In genomic region chr2:233976690-233977294, GRCh38 we compare ENCODE assay signal across 9 cellular contexts. TPM values are rescaled to one million over a fixed set of nuclear protein-coding genes. Genes with fewer than 3 reads are reported as not detected.
DNase-seq lines count a peak whose midpoint lies in the region; ATAC-seq and TF ChIP-seq lines count a peak whose summit lies in the region.
"Had no signal": no experiment of that assay in that cellular context is flagged by ENCODE, and none has a peak within 500 bp of the region (broad histone marks: within the 10 kb centered on the region; RNA-seq: fewer than 3 reads in every experiment).

No MANE protein-coding gene starts in this region.

- in situ Hi-C loops in GM13977 (cut with MboI; ENCODE audit: low pct_unique_long_range_greater_than_20kb, low sequenced_read_pairs, unreplicated experiment) = loop anchor here (25.0 kb wide), 2 partner anchors 111 to 561 kb away; no protein-coding TSS in a partner anchor

- H3K4me1 Mint-ChIP-seq in CD4-positive, CD25-positive, alpha-beta regulatory T cell = peaks cover 0 to 7% (median 6%) of the 10 kb centered on the region in 4 donors
- peaks cover 4% of the 10 kb centered on the region for H3K4me1 Mint-ChIP-seq in mesothelial cell of epicardium

- H3K27ac Mint-ChIP-seq in CD4-positive, CD25-positive, alpha-beta regulatory T cell = no peak overlapping the region
- no peak overlapping the region for H3K27ac Mint-ChIP-seq in mesothelial cell of epicardium

- H3K9me3 Mint-ChIP-seq in CD4-positive, CD25-positive, alpha-beta regulatory T cell = no peaks in the 10 kb centered on the region
- no peaks in the 10 kb centered on the region for H3K9me3 Mint-ChIP-seq in mesothelial cell of epicardium

- no peaks in the 10 kb centered on the region for H3K36me3 Mint-ChIP-seq in CD4-positive, CD25-positive, alpha-beta regulatory T cell
- no peaks in the 10 kb centered on the region for H3K36me3 Mint-ChIP-seq in mesothelial cell of epicardium

- peak; percentile 35 for TF ChIP-seq CTCF in GM13977 (IDR thresholded peaks at IDR 0.05; ENCODE audit: extremely low read depth, insufficient read depth, missing control alignments)
- TF ChIP-seq CTCF in choroid plexus epithelial cell (conservative IDR thresholded peaks at IDR 0.05; ENCODE audit: low read depth, low read length) = peak; percentile 66
- peak; percentile 25 for TF ChIP-seq CTCF in mesothelial cell of epicardium (IDR thresholded peaks at IDR 0.05; ENCODE audit: unreplicated experiment)

- no peaks in the 10 kb centered on the region for H3K9me3 ChIP-seq in CD4-positive, CD25-positive, alpha-beta regulatory T cell (ENCODE audit: control insufficient read depth in 2 of 2, low read length in 2 of 2)
- H3K9me3 ChIP-seq: SJSA1 had no signal

- no peak overlapping the region for H3K4me3 ChIP-seq in CD4-positive, CD25-positive, alpha-beta regulatory T cell (ENCODE audit: low read depth, low read length)
- no peak overlapping the region for H3K4me3 ChIP-seq in choroid plexus epithelial cell (ENCODE audit: low read depth, low read length)
- H3K4me3 ChIP-seq: SJSA1 had no signal

- H3K27me3 Mint-ChIP-seq in CD4-positive, CD25-positive, alpha-beta regulatory T cell = peaks cover 4% of the 10 kb centered on the region
- peaks cover 4% of the 10 kb centered on the region for H3K27me3 Mint-ChIP-seq in mesothelial cell of epicardium (ENCODE audit: low read depth)

- no peak overlapping the region for H3K27ac ChIP-seq in CD4-positive, CD25-positive, alpha-beta regulatory T cell (ENCODE audit: insufficient read depth, low read length, poor library complexity, severe bottlenecking)
- H3K27ac ChIP-seq: SJSA1 had no signal

- no peaks in the 10 kb centered on the region for H3K36me3 ChIP-seq in CD4-positive, CD25-positive, alpha-beta regulatory T cell (ENCODE audit: control insufficient read depth, insufficient read depth, low read length)
- H3K36me3 ChIP-seq: SJSA1 had no signal

- H3K4me3 Mint-ChIP-seq in CD4-positive, CD25-positive, alpha-beta regulatory T cell = no peak overlapping the region
- H3K4me3 Mint-ChIP-seq in mesothelial cell of epicardium = no peak overlapping the region

- DNase-seq in CD4-positive, CD25-positive, alpha-beta regulatory T cell = peak in 2 of 3 donors; percentile 52 to 63
- DNase-seq in GM13977 (ENCODE audit: low spot score) = peak; percentile 44
- DNase-seq in NCI-H774 (lab: John Stamatoyannopoulos, UW) = peak; percentile 13
- DNase-seq in choroid plexus epithelial cell (ENCODE audit: low read depth) = peak; percentile 88
- DNase-seq in mesothelial cell of epicardium (ENCODE audit: low spot score in 2 of 2, unreplicated experiment in 2 of 2) = no peak
- DNase-seq in GM19238 (ENCODE audit: insufficient read length, low spot score) = no peak
- no peak for DNase-seq in ecto neural progenitor cell (ENCODE audit: low spot score)

- no peak for ATAC-seq in CD4-positive, CD25-positive, alpha-beta regulatory T cell (ENCODE audit: low read depth in 2 of 2)
- no peak for ATAC-seq in HG03432 (IDR thresholded peaks at IDR 0.05; ENCODE audit: unreplicated experiment)

- no peaks in the 10 kb centered on the region for H3K27me3 ChIP-seq in CD4-positive, CD25-positive, alpha-beta regulatory T cell (ENCODE audit: control insufficient read depth, insufficient read depth, low read length)
- H3K27me3 ChIP-seq: SJSA1 had no signal

- H3K4me1 ChIP-seq in CD4-positive, CD25-positive, alpha-beta regulatory T cell (ENCODE audit: control insufficient read depth, insufficient read depth, low read length, poor library complexity, severe bottlenecking) = no peaks in the 10 kb centered on the region

RNA-seq across cellular contexts. Expression of gene TRPM8, which starts 59.6 kb away (rescaled TPM):
- total RNA-seq in CD4-positive, CD25-positive, alpha-beta regulatory T cell = not detected
- not detected for polyA plus RNA-seq in CD4-positive, CD25-positive, alpha-beta regulatory T cell
- total RNA-seq in mesothelial cell of epicardium = not detected in 3 replicates

Comparison
In these comparisons a context has a peak if more than half of its experiments do, and no peak if none do; other contexts are left out.
1. DNase-seq: peak in CD4-positive, CD25-positive, alpha-beta regulatory T cell (2 of 3), GM13977 (single experiment), NCI-H774 (single experiment) and choroid plexus epithelial cell (single experiment); none in mesothelial cell of epicardium (0 of 2), GM19238 (single experiment) and ecto neural progenitor cell (single experiment).
2. Peak in every context shown above with its lines, with median percentiles within 50 percentile points of each other: CTCF ChIP-seq.